ENCODE assay signal across 17 cellular contexts in the genomic region with DNA sequence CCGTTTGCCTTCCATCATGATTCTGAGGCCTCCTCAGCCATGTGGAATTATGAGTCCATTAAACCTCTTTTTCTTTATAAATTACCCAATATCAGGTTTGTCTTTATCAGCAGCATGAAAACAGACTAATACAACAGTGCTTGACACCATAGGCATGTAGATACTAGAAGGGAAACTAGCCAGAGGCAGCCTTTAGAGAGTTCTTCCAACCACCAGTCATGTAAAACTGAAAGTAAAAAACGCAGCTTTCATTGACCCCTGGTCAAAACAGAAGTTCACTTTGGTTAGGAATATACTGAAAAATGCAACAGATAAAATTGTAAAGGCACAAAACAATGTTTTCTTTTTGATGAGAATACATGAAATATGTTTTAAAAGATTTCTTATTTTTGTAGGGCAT.
DNase-seq lines count a peak whose midpoint lies in the region; ATAC-seq and TF ChIP-seq lines count a peak whose summit lies in the region.
"Had no signal": no experiment of that assay in that cellular context is flagged by ENCODE, and none has a peak within 500 bp of the region (broad histone marks: within the 10 kb centered on the region; RNA-seq: fewer than 3 reads in every experiment).

No MANE protein-coding gene starts in this region.

- no peak overlapping the region for H3K4ac ChIP-seq in mesenchymal stem cell (ENCODE audit: low read depth in 1 of 2, low read length in 2 of 2)

- H3K4me1 ChIP-seq in mesenchymal stem cell (ENCODE audit: control insufficient read depth, insufficient read depth, low read depth, low read length) (no peaks in the 10 kb centered on the region), SK-N-SH (ENCODE audit: control insufficient read depth in 1 of 2, insufficient read depth in 2 of 2, low read depth in 1 of 2, low read length in 1 of 2) (no peaks in the 10 kb centered on the region; a peak in 1 of 4 replicates)
- H3K4me1 ChIP-seq: foreskin keratinocyte, left lung, SJCRH30 had no signal

- H2BK120ac ChIP-seq in mesenchymal stem cell (ENCODE audit: low read depth, low read length): no peak overlapping the region

- no peak overlapping the region for H3K18ac ChIP-seq in mesenchymal stem cell (ENCODE audit: low read depth in 1 of 2, low read length in 2 of 2)

- H3K36me3 ChIP-seq in mesenchymal stem cell (ENCODE audit: control insufficient read depth in 1 of 2, insufficient read depth in 2 of 2, low read depth in 1 of 2, low read length in 2 of 2) (no peaks in the 10 kb centered on the region), SK-N-SH (replicated peaks in 1 of 2; ENCODE audit: control insufficient read depth in 1 of 2, insufficient read depth in 2 of 2, low read length in 1 of 2) (no peaks in the 10 kb centered on the region)
- H3K36me3 ChIP-seq: left lung, pancreas, SJCRH30 had no signal

- H3K9ac ChIP-seq in mesenchymal stem cell (ENCODE audit: low read length): peak overlapping the region; percentile 24
- no peak overlapping the region for H3K9ac ChIP-seq in SK-N-SH

- CTCF ChIA-PET in SK-N-SH (lab: Yijun Ruan, JAX): interaction anchor here (0.6 to 3.6 kb wide), 5 partner anchors 19 to 658 kb away, joined by 3 to 16 read pairs (median 7); no protein-coding TSS in a partner anchor

- ATAC-seq in GM18870 (IDR thresholded peaks at IDR 0.05; ENCODE audit: unreplicated experiment): peak; percentile 85
- peak; percentile 78 for ATAC-seq in GM21786 (IDR thresholded peaks at IDR 0.05; ENCODE audit: unreplicated experiment)
- peak; percentile 61 for ATAC-seq in HG03460 (IDR thresholded peaks at IDR 0.05; ENCODE audit: unreplicated experiment)
- ATAC-seq in HG03280 (IDR thresholded peaks at IDR 0.05; ENCODE audit: unreplicated experiment): no peak
- ATAC-seq: foreskin keratinocyte, left lung, pancreas had no signal

- no peak for TF ChIP-seq EP300 in SK-N-SH (IDR thresholded peaks at IDR 0.05; ENCODE audit: borderline replicate concordance in 1 of 2, low read depth in 1 of 2, low read length in 1 of 2)

- DNase-seq in mesenchymal stem cell (peak; percentile 26), HuH-7 (ENCODE audit: low spot score) (no peak), HK-2 (ENCODE audit: unreplicated experiment) (no peak), SK-N-SH (no peak)
- DNase-seq: activated gamma-delta T cell treated with Interleukin-2 at 50 U/mL for 16 hours, foreskin keratinocyte, left lung, NCI-H2029 treated with DMSO at 0.1 percent for 48 hours, NCI-H524, pancreas, SJCRH30, T1000 had no signal

- H3K27ac ChIP-seq in mesenchymal stem cell (ENCODE audit: low read length, poor library complexity, severe bottlenecking) (no peak overlapping the region), SK-N-SH (ENCODE audit: low read depth in 2 of 2, low read length in 1 of 2) (no peak overlapping the region)
- H3K27ac ChIP-seq: foreskin keratinocyte, left lung, pancreas, SJCRH30, skin epidermis had no signal

- POLR2A ChIA-PET in SK-N-SH (lab: Yijun Ruan, JAX): no interaction called here

- H3K23ac ChIP-seq in mesenchymal stem cell (ENCODE audit: low read length in 2 of 2): no peak overlapping the region

- H3K9me3 ChIP-seq in mesenchymal stem cell (ENCODE audit: control insufficient read depth, low read length): no peaks in the 10 kb centered on the region
- no peaks in the 10 kb centered on the region for H3K9me3 ChIP-seq in SK-N-SH
- H3K9me3 ChIP-seq: left lung, pancreas, SJCRH30 had no signal

- no peak for TF ChIP-seq RAD21 in SK-N-SH (IDR thresholded peaks at IDR 0.05; ENCODE audit: low read length)

- no peak overlapping the region for H3K4me2 ChIP-seq in mesenchymal stem cell (ENCODE audit: low read length, poor library complexity, severe bottlenecking)
- H3K4me2 ChIP-seq in SK-N-SH: no peak overlapping the region

- H4K91ac ChIP-seq in mesenchymal stem cell (ENCODE audit: low read length): no peak overlapping the region

- no peak overlapping the region for H3K14ac ChIP-seq in mesenchymal stem cell (ENCODE audit: low read length in 2 of 2)

- H3K79me2 ChIP-seq in SK-N-SH (ENCODE audit: insufficient read depth): no peaks in the 10 kb centered on the region

- H3K4me3 ChIP-seq in mesenchymal stem cell (ENCODE audit: insufficient read depth in 1 of 2, low read depth in 1 of 2, low read length in 2 of 2) (peak overlapping the region in 1 of 2 experiments; percentile 48), SK-N-SH (ENCODE audit: low read depth in 2 of 2, low read length in 1 of 2) (no peak overlapping the region)
- H3K4me3 ChIP-seq: left lung, pancreas, SJCRH30, skin epidermis had no signal

- H3K9me2 ChIP-seq in SK-N-SH: no peaks in the 10 kb centered on the region

- H2AFZ ChIP-seq in mesenchymal stem cell (ENCODE audit: low read depth, low read length) (no peak overlapping the region), SK-N-SH (ENCODE audit: low read depth) (no peak overlapping the region)

- no peak overlapping the region for H4K8ac ChIP-seq in mesenchymal stem cell (ENCODE audit: low read length)

- no peaks in the 10 kb centered on the region for H3K79me1 ChIP-seq in mesenchymal stem cell (replicated peaks; ENCODE audit: low read length, poor library complexity, severe bottlenecking)

- WGBS in mesenchymal stem cell: 100% methylated on average over 1 of the region's 2 CpGs
- 51% methylated on average over 2 of the region's 2 CpGs for WGBS in SK-N-SH (ENCODE audit: low lambda C conversion rate)

- H4K20me1 ChIP-seq in SK-N-SH (ENCODE audit: insufficient read depth): no peaks in the 10 kb centered on the region

- no peak overlapping the region for H2AK5ac ChIP-seq in mesenchymal stem cell (ENCODE audit: low read length, severe bottlenecking)

- no peak overlapping the region for H2BK15ac ChIP-seq in mesenchymal stem cell (ENCODE audit: low read depth, poor library complexity, severe bottlenecking)

- no peak overlapping the region for H2BK5ac ChIP-seq in mesenchymal stem cell (ENCODE audit: low read depth, low read length, poor library complexity, severe bottlenecking)

- H3K27me3 ChIP-seq in mesenchymal stem cell (ENCODE audit: control insufficient read depth in 1 of 2, insufficient read depth in 1 of 2, low read length in 2 of 2): peaks cover 0 to 2% of the 10 kb centered on the region in 2 experiments
- no peaks in the 10 kb centered on the region for H3K27me3 ChIP-seq in SK-N-SH (ENCODE audit: insufficient read depth)
- H3K27me3 ChIP-seq: left lung, pancreas, SJCRH30 had no signal

- H3F3A ChIP-seq in SK-N-SH (replicated peaks; ENCODE audit: insufficient read depth): no peaks in the 10 kb centered on the region

- no peak overlapping the region for H2BK12ac ChIP-seq in mesenchymal stem cell (ENCODE audit: low read length in 2 of 2)

- no peak for TF ChIP-seq CTCF in SK-N-SH (IDR thresholded peaks at IDR 0.05)

TF ChIP-seq in SK-N-SH, 30 proteins besides CTCF, POLR2A, EP300 and RAD21 (continues in another document):
- no peak for TF ChIP-seq POLR2AphosphoS5 (IDR thresholded peaks at IDR 0.05; ENCODE audit: low read depth, low read length)
- TF ChIP-seq YY1 (IDR thresholded peaks at IDR 0.05; ENCODE audit: low read depth): no peak
- no peak for TF ChIP-seq TCF12 (IDR thresholded peaks at IDR 0.05)
- TF ChIP-seq, protein P1, sequence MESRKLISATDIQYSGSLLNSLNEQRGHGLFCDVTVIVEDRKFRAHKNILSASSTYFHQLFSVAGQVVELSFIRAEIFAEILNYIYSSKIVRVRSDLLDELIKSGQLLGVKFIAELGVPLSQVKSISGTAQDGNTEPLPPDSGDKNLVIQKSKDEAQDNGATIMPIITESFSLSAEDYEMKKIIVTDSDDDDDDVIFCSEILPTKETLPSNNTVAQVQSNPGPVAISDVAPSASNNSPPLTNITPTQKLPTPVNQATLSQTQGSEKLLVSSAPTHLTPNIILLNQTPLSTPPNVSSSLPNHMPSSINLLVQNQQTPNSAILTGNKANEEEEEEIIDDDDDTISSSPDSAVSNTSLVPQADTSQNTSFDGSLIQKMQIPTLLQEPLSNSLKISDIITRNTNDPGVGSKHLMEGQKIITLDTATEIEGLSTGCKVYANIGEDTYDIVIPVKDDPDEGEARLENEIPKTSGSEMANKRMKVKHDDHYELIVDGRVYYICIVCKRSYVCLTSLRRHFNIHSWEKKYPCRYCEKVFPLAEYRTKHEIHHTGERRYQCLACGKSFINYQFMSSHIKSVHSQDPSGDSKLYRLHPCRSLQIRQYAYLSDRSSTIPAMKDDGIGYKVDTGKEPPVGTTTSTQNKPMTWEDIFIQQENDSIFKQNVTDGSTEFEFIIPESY (IDR thresholded peaks at IDR 0.05; ENCODE audit: borderline replicate concordance, low read depth): no peak
- TF ChIP-seq, protein P2, sequence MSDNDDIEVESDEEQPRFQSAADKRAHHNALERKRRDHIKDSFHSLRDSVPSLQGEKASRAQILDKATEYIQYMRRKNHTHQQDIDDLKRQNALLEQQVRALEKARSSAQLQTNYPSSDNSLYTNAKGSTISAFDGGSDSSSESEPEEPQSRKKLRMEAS (IDR thresholded peaks at IDR 0.05; ENCODE audit: low read depth): no peak
- no peak for TF ChIP-seq TEAD4 (IDR thresholded peaks at IDR 0.05; ENCODE audit: borderline replicate concordance, insufficient read depth)
- TF ChIP-seq, protein P3, sequence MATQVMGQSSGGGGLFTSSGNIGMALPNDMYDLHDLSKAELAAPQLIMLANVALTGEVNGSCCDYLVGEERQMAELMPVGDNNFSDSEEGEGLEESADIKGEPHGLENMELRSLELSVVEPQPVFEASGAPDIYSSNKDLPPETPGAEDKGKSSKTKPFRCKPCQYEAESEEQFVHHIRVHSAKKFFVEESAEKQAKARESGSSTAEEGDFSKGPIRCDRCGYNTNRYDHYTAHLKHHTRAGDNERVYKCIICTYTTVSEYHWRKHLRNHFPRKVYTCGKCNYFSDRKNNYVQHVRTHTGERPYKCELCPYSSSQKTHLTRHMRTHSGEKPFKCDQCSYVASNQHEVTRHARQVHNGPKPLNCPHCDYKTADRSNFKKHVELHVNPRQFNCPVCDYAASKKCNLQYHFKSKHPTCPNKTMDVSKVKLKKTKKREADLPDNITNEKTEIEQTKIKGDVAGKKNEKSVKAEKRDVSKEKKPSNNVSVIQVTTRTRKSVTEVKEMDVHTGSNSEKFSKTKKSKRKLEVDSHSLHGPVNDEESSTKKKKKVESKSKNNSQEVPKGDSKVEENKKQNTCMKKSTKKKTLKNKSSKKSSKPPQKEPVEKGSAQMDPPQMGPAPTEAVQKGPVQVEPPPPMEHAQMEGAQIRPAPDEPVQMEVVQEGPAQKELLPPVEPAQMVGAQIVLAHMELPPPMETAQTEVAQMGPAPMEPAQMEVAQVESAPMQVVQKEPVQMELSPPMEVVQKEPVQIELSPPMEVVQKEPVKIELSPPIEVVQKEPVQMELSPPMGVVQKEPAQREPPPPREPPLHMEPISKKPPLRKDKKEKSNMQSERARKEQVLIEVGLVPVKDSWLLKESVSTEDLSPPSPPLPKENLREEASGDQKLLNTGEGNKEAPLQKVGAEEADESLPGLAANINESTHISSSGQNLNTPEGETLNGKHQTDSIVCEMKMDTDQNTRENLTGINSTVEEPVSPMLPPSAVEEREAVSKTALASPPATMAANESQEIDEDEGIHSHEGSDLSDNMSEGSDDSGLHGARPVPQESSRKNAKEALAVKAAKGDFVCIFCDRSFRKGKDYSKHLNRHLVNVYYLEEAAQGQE (IDR thresholded peaks at IDR 0.05; ENCODE audit: low read depth, low read length): no peak
- no peak for TF ChIP-seq NRF1 (IDR thresholded peaks at IDR 0.05; ENCODE audit: low read depth, low read length)
